Comparison of ENCODE assay signal across 8 cellular contexts in the genomic region with DNA sequence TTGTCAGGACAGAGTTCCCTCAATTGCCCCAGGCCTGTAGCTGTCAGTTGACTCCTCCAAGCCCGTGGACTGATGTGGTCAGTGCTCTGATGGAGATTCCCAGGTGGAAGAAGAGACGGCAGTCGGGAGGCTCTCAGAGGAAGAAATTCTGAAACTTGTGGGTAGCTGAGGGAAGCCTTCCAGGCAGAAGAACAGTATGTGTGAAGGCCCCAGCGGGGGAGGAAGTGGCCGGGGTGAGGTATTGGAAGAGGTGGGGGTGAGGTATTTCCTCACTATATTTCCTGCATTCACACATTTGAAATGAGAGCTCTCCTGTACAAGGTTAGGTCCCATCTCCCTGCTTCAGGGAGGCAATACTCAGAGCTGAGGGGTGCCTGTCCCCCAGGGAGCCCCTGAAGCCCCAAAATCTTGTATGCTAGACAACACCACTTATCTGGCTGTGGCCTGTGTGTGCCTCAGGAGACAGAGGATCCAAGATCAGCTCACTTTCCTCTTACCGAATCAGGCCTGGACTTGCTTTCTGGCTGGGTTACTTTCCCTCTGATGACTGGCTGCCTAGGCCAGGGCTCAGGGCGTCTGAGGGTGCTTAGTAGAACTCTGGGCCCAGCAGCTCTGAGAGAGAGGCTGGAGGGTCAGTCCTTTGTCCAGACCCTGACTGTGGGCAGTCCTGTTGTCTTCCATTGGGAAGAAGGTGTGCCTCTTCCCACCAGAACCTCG. TPM values are rescaled to one million over a fixed set of nuclear protein-coding genes. Genes with fewer than 3 reads are reported as not detected.
A peak's percentile ranks its signal among the peaks of the same experiment; 100 is the strongest.
DNase-seq lines count a peak whose midpoint lies in the region; FAIRE-seq and TF ChIP-seq lines count a peak whose summit lies in the region.

No MANE protein-coding gene starts in this region.

- H3K9me3 ChIP-seq in adipocyte (ENCODE audit: control insufficient read depth, low read length) (no peaks in the 10 kb centered on the region), mesodermal cell (ENCODE audit: control insufficient read depth, low read length) (no peaks in the 10 kb centered on the region)

- no peak overlapping the region for H3K4me3 ChIP-seq in adipocyte (ENCODE audit: low read length)
- no peak overlapping the region for H3K4me3 ChIP-seq in mesodermal cell (ENCODE audit: extremely low read depth, insufficient read depth, low read length, poor library complexity, severe bottlenecking)
- no peak overlapping the region for H3K4me3 ChIP-seq in foreskin fibroblast (ENCODE audit: low read depth in 1 of 2, low read length in 2 of 2)

- WGBS in mesodermal cell (ENCODE audit: insufficient coverage in 2 of 2), 2 experiments: 86 to 87% methylated on average over 6 to 7 of the region's 8 CpGs

- peaks cover 61% of the 10 kb centered on the region for H3K4me1 ChIP-seq in adipocyte (ENCODE audit: control insufficient read depth, insufficient read depth, low read length)
- peaks cover 29% of the 10 kb centered on the region for H3K4me1 ChIP-seq in mesodermal cell (ENCODE audit: control insufficient read depth, insufficient read depth, low read length, poor library complexity, severe bottlenecking)

- H3K27ac ChIP-seq in mesodermal cell (ENCODE audit: low read depth, low read length, severe bottlenecking): peak overlapping the region; percentile 45

- H3K36me3 ChIP-seq in adipocyte (ENCODE audit: control insufficient read depth, insufficient read depth, low read length, severe bottlenecking) (peaks cover 4% of the 10 kb centered on the region), mesodermal cell (ENCODE audit: control insufficient read depth, insufficient read depth, low read length) (peaks cover 71% of the 10 kb centered on the region)

- FAIRE-seq in GM18507 (lab: Jason Lieb, UNC): peak; percentile 86

- TF ChIP-seq CTCF in foreskin fibroblast (IDR thresholded peaks at IDR 0.05; ENCODE audit: low read depth, low read length): no peak

- peak overlapping the region; percentile 30 for H3K9ac ChIP-seq in adipocyte (ENCODE audit: low read length)

- no peaks in the 10 kb centered on the region for H3K27me3 ChIP-seq in adipocyte (replicated peaks; ENCODE audit: control insufficient read depth, insufficient read depth, low read length)

- peak; percentile 47 for DNase-seq in GM18507 (ENCODE audit: extremely low spot score, insufficient read length, low read depth)
- DNase-seq in SKM-1 treated with dmso at 0.1 percent for 144 hours (lab: John Stamatoyannopoulos, UW; ENCODE audit: unreplicated experiment): peak; percentile 75
- DNase-seq in adipocyte (ENCODE audit: low read depth): no peak
- peak; percentile 20 for DNase-seq in stimulated activated naive CD4-positive, alpha-beta T cell treated with Interleukin-2 at 50 U/mL for 16 hours (lab: John Stamatoyannopoulos, UW)
- DNase-seq in NCI-H526 treated with DMSO at 0.1 percent for 48 hours (lab: John Stamatoyannopoulos, UW): no peak
- no peak for DNase-seq in kidney glomerular epithelial cell (lab: John Stamatoyannopoulos, UW)
- no peak for DNase-seq in foreskin fibroblast

RNA-seq across cellular contexts. Expression of gene MYL9, which starts 49.3 kb away (rescaled TPM):
- polyA plus RNA-seq in mesodermal cell (2013, experiment 1 of 2): 294 TPM
- polyA plus RNA-seq in mesodermal cell (2013, experiment 2 of 2): 219 TPM

Comparison
In these comparisons a context has a peak if more than half of its experiments do, and no peak if none do; other contexts are left out.
1. DNase-seq: peak in GM18507 (single experiment), SKM-1 treated with dmso at 0.1 percent for 144 hours (single experiment) and stimulated activated naive CD4-positive, alpha-beta T cell treated with Interleukin-2 at 50 U/mL for 16 hours (single experiment); none in adipocyte (single experiment), NCI-H526 treated with DMSO at 0.1 percent for 48 hours (single experiment), kidney glomerular epithelial cell (single experiment) and foreskin fibroblast (0 of 2).